22 cellular contexts compared by ENCODE assay signal in genomic region chr6:72922401-72922800, GRCh38.
A peak's percentile ranks its signal among the peaks of the same experiment; 100 is the strongest.
DNase-seq lines count a peak whose midpoint lies in the region; ATAC-seq, FAIRE-seq and TF ChIP-seq lines count a peak whose summit lies in the region.
"Had no signal": no experiment of that assay in that cellular context is flagged by ENCODE, and none has a peak within 500 bp of the region (broad histone marks: within the 10 kb centered on the region; RNA-seq: fewer than 3 reads in every experiment).

No MANE protein-coding gene starts in this region.

- 95 to 98% methylated on average over 1 of the region's 1 CpG for WGBS in sigmoid colon, 2 donors

- in situ Hi-C loops in ACHN (cut with HindIII; ENCODE audit: low pct_ligation_motif_present, low pct_unique_long_range_greater_than_20kb, low sequenced_read_pairs): no loop called here

- no peaks in the 10 kb centered on the region for H3K4me1 ChIP-seq in sigmoid colon
- H3K4me1 ChIP-seq: BLaER1, SJSA1 had no signal

- H3K36me3 ChIP-seq in sigmoid colon: no peaks in the 10 kb centered on the region
- H3K36me3 ChIP-seq: BLaER1, SJSA1 had no signal

- TF ChIP-seq POLR2A in H54 (IDR thresholded peaks at IDR 0.05; ENCODE audit: low read depth, low read length) (no peak), sigmoid colon (IDR thresholded peaks at IDR 0.05) (no peak)

- no peak overlapping the region for H3K27ac ChIP-seq in sigmoid colon
- H3K27ac ChIP-seq: BLaER1, PC-9, SJSA1 had no signal

- no peak for TF ChIP-seq CTCF in sigmoid colon (IDR thresholded peaks at IDR 0.05)

- TF ChIP-seq EP300 in sigmoid colon (IDR thresholded peaks at IDR 0.05): no peak

- intact Hi-C loops in sigmoid colon (cut with DNase I): no loop called here

- ATAC-seq in GM18502 (IDR thresholded peaks at IDR 0.05; ENCODE audit: poor library complexity, unreplicated experiment): no peak
- ATAC-seq: CD8-positive, alpha-beta T cell had no signal

- H3K27me3 ChIP-seq in sigmoid colon: no peaks in the 10 kb centered on the region
- H3K27me3 ChIP-seq: BLaER1, SJSA1 had no signal

- FAIRE-seq in H54 (lab: Jason Lieb, UNC): peak; percentile 11
- FAIRE-seq: D721Med, GM12892 had no signal

- no peaks in the 10 kb centered on the region for H3K9me3 ChIP-seq in sigmoid colon
- H3K9me3 ChIP-seq: BLaER1, SJSA1 had no signal

- peak; percentile 8 for DNase-seq in ACHN
- DNase-seq in H54 (ENCODE audit: insufficient read length, low spot score): no peak
- DNase-seq in amniotic epithelial cell (ENCODE audit: low read depth): peak; percentile 92
- peak; percentile 43 for DNase-seq in iris pigment epithelial cell (ENCODE audit: low read depth)
- DNase-seq in NCI-H146 (lab: John Stamatoyannopoulos, UW): no peak
- no peak for DNase-seq in sigmoid colon
- DNase-seq in DMS114 treated with DMSO at 0.1 percent for 48 hours (lab: John Stamatoyannopoulos, UW; ENCODE audit: unreplicated experiment): no peak
- DNase-seq: 8988T; CD8-positive, alpha-beta T cell; DND-41; H7; KBM-7; NCI-H1436; NCI-H2081; NCI-H510A treated with DMSO at 0.1 percent for 48 hours; NCI-H82; PC-9 had no signal

- H3K4me3 ChIP-seq in sigmoid colon: no peak overlapping the region
- H3K4me3 ChIP-seq: BLaER1, PC-9, SJSA1 had no signal

Comparison
In these comparisons a context has a peak if more than half of its experiments do, and no peak if none do; other contexts are left out.
1. DNase-seq: peak in ACHN (single experiment), amniotic epithelial cell (single experiment) and iris pigment epithelial cell (single experiment); none in H54 (single experiment), NCI-H146 (single experiment), sigmoid colon (single experiment) and DMS114 treated with DMSO at 0.1 percent for 48 hours (single experiment).